Comparison of ENCODE assay signal across 14 cellular contexts in genomic region chr7:78164459-78164858, GRCh38.
DNase-seq lines count a peak whose midpoint lies in the region; ATAC-seq and TF ChIP-seq lines count a peak whose summit lies in the region.
"Had no signal": no experiment of that assay in that cellular context is flagged by ENCODE, and none has a peak within 500 bp of the region (broad histone marks: within the 10 kb centered on the region; RNA-seq: fewer than 3 reads in every experiment).

No MANE protein-coding gene starts in this region.

- DNase-seq in SK-N-SH (no peak), NCI-H82 (lab: John Stamatoyannopoulos, UW) (peak; percentile 75), midbrain (lab: John Stamatoyannopoulos, UW) (peak; percentile 17), colonic mucosa (no peak)
- DNase-seq: CD4-positive, alpha-beta memory T cell; EL; Kasumi-1; MM.1S; NCI-H187 treated with DMSO at 0.1 percent for 48 hours had no signal

- intact Hi-C loops in colonic mucosa (cut with DNase I): no loop called here

- no peak overlapping the region for H3K4me2 ChIP-seq in SK-N-SH

- H3K4me1 ChIP-seq in SK-N-SH (ENCODE audit: control insufficient read depth in 1 of 2, insufficient read depth in 2 of 2, low read depth in 1 of 2, low read length in 1 of 2): no peaks in the 10 kb centered on the region; a peak in 1 of 4 replicates
- no peaks in the 10 kb centered on the region for H3K4me1 ChIP-seq in colonic mucosa
- H3K4me1 ChIP-seq: SJSA1 had no signal

- H2AFZ ChIP-seq in SK-N-SH (ENCODE audit: low read depth): no peak overlapping the region

- WGBS in SK-N-SH (ENCODE audit: low lambda C conversion rate): 61% methylated on average over 1 of the region's 1 CpG

- H3K36me3 ChIP-seq in SK-N-SH (replicated peaks in 1 of 2; ENCODE audit: control insufficient read depth in 1 of 2, insufficient read depth in 2 of 2, low read length in 1 of 2) (no peaks in the 10 kb centered on the region), colonic mucosa (no peaks in the 10 kb centered on the region)
- H3K36me3 ChIP-seq: SJSA1 had no signal

- TF ChIP-seq RAD21 in SK-N-SH (IDR thresholded peaks at IDR 0.05; ENCODE audit: low read length): no peak
- TF ChIP-seq RAD21 in Ishikawa (IDR thresholded peaks at IDR 0.05; ENCODE audit: low read depth): no peak

- H3K27me3 ChIP-seq in SK-N-SH (ENCODE audit: insufficient read depth) (no peaks in the 10 kb centered on the region), colonic mucosa (no peaks in the 10 kb centered on the region)
- H3K27me3 ChIP-seq: SJSA1 had no signal

- POLR2A ChIA-PET in SK-N-SH (lab: Yijun Ruan, JAX): no interaction called here

- no peaks in the 10 kb centered on the region for H3F3A ChIP-seq in SK-N-SH (replicated peaks; ENCODE audit: insufficient read depth)

- H4K20me1 ChIP-seq in SK-N-SH (ENCODE audit: insufficient read depth): no peaks in the 10 kb centered on the region

- H3K9ac ChIP-seq in SK-N-SH (no peak overlapping the region), colonic mucosa (ENCODE audit: low read depth in 2 of 2, low read length in 2 of 2) (no peak overlapping the region)

- no peaks in the 10 kb centered on the region for H3K9me3 ChIP-seq in SK-N-SH
- H3K9me3 ChIP-seq in colonic mucosa: no peaks in the 10 kb centered on the region
- H3K9me3 ChIP-seq: SJSA1 had no signal

- CTCF ChIA-PET in SK-N-SH (lab: Yijun Ruan, JAX): interaction anchor here (0.7 to 3.8 kb wide), 2 partner anchors 11 to 148 kb away, joined by 4 to 9 read pairs; no protein-coding TSS in a partner anchor

- H3K4me3 ChIP-seq in SK-N-SH (ENCODE audit: low read depth in 2 of 2, low read length in 1 of 2) (no peak overlapping the region), colonic mucosa (no peak overlapping the region)
- H3K4me3 ChIP-seq: SJSA1 had no signal

- TF ChIP-seq CTCF in SK-N-SH (IDR thresholded peaks at IDR 0.05): no peak
- no peak for TF ChIP-seq CTCF in colonic mucosa (IDR thresholded peaks at IDR 0.05)

- no peak for TF ChIP-seq EP300 in SK-N-SH (IDR thresholded peaks at IDR 0.05; ENCODE audit: borderline replicate concordance in 1 of 2, low read depth in 1 of 2, low read length in 1 of 2)
- no peak for TF ChIP-seq EP300 in Ishikawa (IDR thresholded peaks at IDR 0.05; ENCODE audit: borderline replicate concordance)

- no peaks in the 10 kb centered on the region for H3K79me2 ChIP-seq in SK-N-SH (ENCODE audit: insufficient read depth)

- no peak; the same call in 2 of the 3 replicates for ATAC-seq in SK-N-SH treated with all-trans-retinoic acid at 6 μM for 48 hours
- no peak for ATAC-seq in HG02678 (IDR thresholded peaks at IDR 0.05; ENCODE audit: unreplicated experiment)

- no peaks in the 10 kb centered on the region for H3K9me2 ChIP-seq in SK-N-SH

- H3K27ac ChIP-seq in SK-N-SH (ENCODE audit: low read depth in 2 of 2, low read length in 1 of 2) (no peak overlapping the region), colonic mucosa (no peak overlapping the region)
- H3K27ac ChIP-seq: RWPE1, SJSA1 had no signal

TF ChIP-seq in SK-N-SH, 30 proteins besides CTCF, POLR2A, EP300 and RAD21:
- TF ChIP-seq ZBTB33 (IDR thresholded peaks at IDR 0.05; ENCODE audit: borderline replicate concordance, low read depth) (no peak), NRF1 (IDR thresholded peaks at IDR 0.05; ENCODE audit: low read depth, low read length) (no peak), TCF12 (IDR thresholded peaks at IDR 0.05) (no peak), RXRA (IDR thresholded peaks at IDR 0.05; ENCODE audit: borderline replicate concordance, low read depth) (no peak), NFIC (IDR thresholded peaks at IDR 0.05; ENCODE audit: borderline replicate concordance) (peak; percentile 71)
TF ChIP-seq in SK-N-SH: peak in this region for 1.

TF ChIP-seq in SK-N-SH treated with all-trans-retinoic acid at 6 μM for 48 hours, 23 proteins besides CTCF, POLR2A, EP300 and RAD21 (continues in another document):
- TF ChIP-seq TSHZ2 (CRISPR knock-in tag; IDR thresholded peaks at IDR 0.05) (no peak), CREB5 (CRISPR knock-in tag; IDR thresholded peaks at IDR 0.05; ENCODE audit: low read depth) (no peak)

TF ChIP-seq in Ishikawa, 13 proteins besides CTCF, POLR2A, EP300 and RAD21:
- TF ChIP-seq FOXM1 (IDR thresholded peaks at IDR 0.05; ENCODE audit: borderline replicate concordance, low read depth) (no peak), NFIC (IDR thresholded peaks at IDR 0.05) (peak; percentile 63)

Comparison
In these comparisons a context has a peak if more than half of its experiments do, and no peak if none do; other contexts are left out.
1. DNase-seq: peak in NCI-H82 (single experiment) and midbrain (single experiment); none in SK-N-SH (single experiment) and colonic mucosa (single experiment).